21 cellular contexts compared by ENCODE assay signal in the genomic region with DNA sequence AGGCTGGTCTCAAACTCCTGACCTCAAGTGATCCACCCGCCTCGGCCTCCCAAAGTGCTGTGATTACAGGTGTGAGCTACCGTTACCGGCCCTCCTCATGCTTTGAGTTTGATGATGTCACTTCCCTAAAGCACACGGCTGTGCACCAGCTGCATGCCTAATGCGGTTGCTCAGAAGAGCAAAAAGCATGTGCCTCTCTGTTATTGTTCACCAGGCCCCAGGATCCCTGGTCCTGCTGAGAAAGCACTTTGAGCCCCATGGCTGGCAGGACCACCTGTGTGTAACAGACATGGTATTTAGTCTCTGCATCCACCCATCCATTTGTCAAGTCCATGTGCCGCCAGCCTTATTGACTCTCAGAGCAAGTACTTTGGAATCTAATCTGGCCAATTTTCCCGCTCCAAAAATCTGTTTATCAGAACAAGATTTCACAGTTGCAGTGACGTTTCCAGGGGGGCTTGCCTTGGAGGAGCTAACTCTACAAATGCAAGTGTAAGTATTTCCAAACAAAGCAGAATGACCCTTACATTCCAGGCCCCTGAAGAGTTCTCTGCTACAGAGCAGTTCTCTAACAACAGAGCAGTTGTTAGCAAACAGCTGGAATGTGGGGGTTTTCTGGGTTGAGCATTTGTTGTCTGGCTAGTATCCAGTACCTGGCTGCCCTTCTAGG.
DNase-seq lines count a peak whose midpoint lies in the region; ATAC-seq and TF ChIP-seq lines count a peak whose summit lies in the region.
"Had no signal": no experiment of that assay in that cellular context is flagged by ENCODE, and none has a peak within 500 bp of the region (broad histone marks: within the 10 kb centered on the region; RNA-seq: fewer than 3 reads in every experiment).

No MANE protein-coding gene starts in this region.

- H4K20me1 ChIP-seq in H9 (ENCODE audit: control insufficient read depth, insufficient read depth, insufficient read length): no peaks in the 10 kb centered on the region
- no peaks in the 10 kb centered on the region for H4K20me1 ChIP-seq in hepatocyte (ENCODE audit: insufficient read depth, poor library complexity, severe bottlenecking)

- no peak overlapping the region for H3K4me2 ChIP-seq in H9 (ENCODE audit: insufficient read depth, insufficient read length, low read length)
- no peak overlapping the region for H3K4me2 ChIP-seq in hepatocyte

- H3K79me1 ChIP-seq in H9 (ENCODE audit: insufficient read depth, low read depth, low read length, poor library complexity, severe bottlenecking): peaks cover 9% of the 10 kb centered on the region

- H2AFZ ChIP-seq in H9 (ENCODE audit: low read length): no peak overlapping the region
- H2AFZ ChIP-seq in hepatocyte: no peak overlapping the region

- no peak overlapping the region for H4K8ac ChIP-seq in H9 (replicated peaks; ENCODE audit: insufficient read length, low read depth, low read length)

- H3K23ac ChIP-seq in H9 (ENCODE audit: insufficient read length, low read depth, low read length): no peak overlapping the region

- no peak overlapping the region for H2BK12ac ChIP-seq in H9 (ENCODE audit: insufficient read length, low read depth, low read length)

- peak overlapping the region; percentile 45; the same call in 1 of the 2 replicates for H3K14ac ChIP-seq in H9 (ENCODE audit: insufficient read depth, low read length)

- H2BK5ac ChIP-seq in H9 (ENCODE audit: insufficient read length, low read length): no peak overlapping the region

- no peak overlapping the region for H3K18ac ChIP-seq in H9 (ENCODE audit: insufficient read length, low read depth, low read length)

- no peaks in the 10 kb centered on the region for H3K23me2 ChIP-seq in H9 (ENCODE audit: insufficient read length, low read depth, low read length, poor library complexity, severe bottlenecking)

- no peak overlapping the region for H2BK20ac ChIP-seq in H9 (ENCODE audit: low read depth, low read length, poor library complexity, severe bottlenecking)

- H3K4me3 ChIP-seq in NT2/D1 (ENCODE audit: insufficient read length, low read depth) (no peak overlapping the region), hepatocyte (no peak overlapping the region)
- H3K4me3 ChIP-seq: vagina had no signal

- H3K9ac ChIP-seq in H9 (ENCODE audit: extremely low read depth, insufficient read length, low read length): no peak overlapping the region
- no peak overlapping the region for H3K9ac ChIP-seq in NT2/D1 (ENCODE audit: insufficient read length, low read depth)

- ATAC-seq in activated T-cell treated with anti-CD3 and anti-CD28 coated beads, Interleukin-2, amount 50 U/mL, for 72 hours (replicated peaks in 1 of 2): no peak
- ATAC-seq: activated T-helper 17 cell treated with anti-CD3 and anti-CD28 coated beads, Interleukin-2, amount 50 U/mL, for 72 hours; naive thymus-derived CD8-positive, alpha-beta T cell; stimulated activated effector memory CD8-positive, alpha-beta T cell treated with anti-CD3 and anti-CD28 coated beads, Interleukin-12 subunit alpha, Interleukin-12 subunit beta, amount 100 ng/mL, for 72 hours had no signal

- peaks cover 4 to 25% (median 13%) of the 10 kb centered on the region in 3 experiments; a peak in 6 of 7 replicates for H3K36me3 Mint-ChIP-seq in H9 (ENCODE audit: insufficient read depth in 1 of 3, low read depth in 3 of 3)
- H3K36me3 Mint-ChIP-seq in nephron (ENCODE audit: low read depth): peaks cover 33% of the 10 kb centered on the region
- no peaks in the 10 kb centered on the region for H3K36me3 Mint-ChIP-seq in activated T-cell treated with anti-CD3 and anti-CD28 coated beads, Interleukin-2, amount 50 U/mL, for 72 hours (ENCODE audit: insufficient read depth in 2 of 2)
- H3K36me3 Mint-ChIP-seq: activated naive CD4-positive, alpha-beta T cell treated with anti-CD3 and anti-CD28 coated beads, Interleukin-2, amount 50 U/mL, for 24 hours; naive thymus-derived CD8-positive, alpha-beta T cell; stimulated activated effector memory CD8-positive, alpha-beta T cell treated with anti-CD3 and anti-CD28 coated beads, Interleukin-12 subunit alpha, Interleukin-12 subunit beta, amount 100 ng/mL, for 72 hours had no signal

- no peaks in the 10 kb centered on the region for H3K9me2 ChIP-seq in hepatocyte (replicated peaks; ENCODE audit: insufficient read depth)

- POLR2A ChIA-PET in GM10248 (lab: Yijun Ruan, JAX): no interaction called here

- H3K9me3 ChIP-seq in H9 (ENCODE audit: control insufficient read depth, low read depth, low read length) (no peaks in the 10 kb centered on the region), NT2/D1 (ENCODE audit: insufficient read depth, low read length) (no peaks in the 10 kb centered on the region), hepatocyte (ENCODE audit: low read depth) (no peaks in the 10 kb centered on the region)
- H3K9me3 ChIP-seq: vagina had no signal

- no peak overlapping the region for H3K56ac ChIP-seq in H9 (ENCODE audit: insufficient read length, low read depth, low read length)

- no peak overlapping the region for H4K91ac ChIP-seq in H9 (ENCODE audit: insufficient read length, low read depth, low read length)

- H3K27ac ChIP-seq in H9 (ENCODE audit: insufficient read length, low read depth, low read length): peak overlapping the region; percentile 71
- peak overlapping the region; percentile 95 for H3K27ac ChIP-seq in hepatocyte
- H3K27ac ChIP-seq: vagina had no signal

- no CpG with 5 or more reads among the region's 9 CpGs for WGBS in H9 (ENCODE audit: extremely low coverage, insufficient read length, low lambda C conversion rate)
- WGBS in hepatocyte (ENCODE audit: low lambda C conversion rate, missing lambda C conversion rate): 77% methylated on average over 9 of the region's 9 CpGs

- H3K4me3 Mint-ChIP-seq in H9: no peak overlapping the region; a peak in 1 of 5 replicates
- no peak overlapping the region for H3K4me3 Mint-ChIP-seq in nephron
- H3K4me3 Mint-ChIP-seq in activated T-cell treated with anti-CD3 and anti-CD28 coated beads, Interleukin-2, amount 50 U/mL, for 72 hours: no peak overlapping the region
- H3K4me3 Mint-ChIP-seq: activated naive CD4-positive, alpha-beta T cell treated with anti-CD3 and anti-CD28 coated beads, Interleukin-2, amount 50 U/mL, for 24 hours; activated T-helper 17 cell treated with anti-CD3 and anti-CD28 coated beads, Interleukin-2, amount 50 U/mL, for 72 hours; CD14-positive monocyte; mesothelial cell of epicardium; naive thymus-derived CD8-positive, alpha-beta T cell; stimulated activated effector memory CD8-positive, alpha-beta T cell treated with anti-CD3 and anti-CD28 coated beads, Interleukin-12 subunit alpha, Interleukin-12 subunit beta, amount 100 ng/mL, for 72 hours had no signal

- peaks cover 28 to 36% of the 10 kb centered on the region in 2 experiments for H3K4me1 Mint-ChIP-seq in H9
- peaks cover 79% of the 10 kb centered on the region for H3K4me1 Mint-ChIP-seq in nephron
- no peaks in the 10 kb centered on the region for H3K4me1 Mint-ChIP-seq in activated T-cell treated with anti-CD3 and anti-CD28 coated beads, Interleukin-2, amount 50 U/mL, for 72 hours (ENCODE audit: low read depth)
- H3K4me1 Mint-ChIP-seq: activated naive CD4-positive, alpha-beta T cell treated with anti-CD3 and anti-CD28 coated beads, Interleukin-2, amount 50 U/mL, for 24 hours; activated T-helper 17 cell treated with anti-CD3 and anti-CD28 coated beads, Interleukin-2, amount 50 U/mL, for 72 hours; stimulated activated effector memory CD8-positive, alpha-beta T cell treated with anti-CD3 and anti-CD28 coated beads, Interleukin-12 subunit alpha, Interleukin-12 subunit beta, amount 100 ng/mL, for 72 hours had no signal

- no peak overlapping the region for H2BK15ac ChIP-seq in H9 (ENCODE audit: low read depth, low read length)

- H3K27me3 Mint-ChIP-seq in H9 (ENCODE audit: low read depth) (no peaks in the 10 kb centered on the region), nephron (ENCODE audit: low read depth) (no peaks in the 10 kb centered on the region)
- no peaks in the 10 kb centered on the region for H3K27me3 Mint-ChIP-seq in activated T-cell treated with anti-CD3 and anti-CD28 coated beads, Interleukin-2, amount 50 U/mL, for 72 hours (ENCODE audit: low read depth)
- H3K27me3 Mint-ChIP-seq: activated naive CD4-positive, alpha-beta T cell treated with anti-CD3 and anti-CD28 coated beads, Interleukin-2, amount 50 U/mL, for 24 hours; activated T-helper 17 cell treated with anti-CD3 and anti-CD28 coated beads, Interleukin-2, amount 50 U/mL, for 72 hours had no signal

- no peaks in the 10 kb centered on the region for H3K27me3 ChIP-seq in H9 (ENCODE audit: insufficient read depth, low read length)
- H3K27me3 ChIP-seq in NT2/D1 (ENCODE audit: insufficient read depth, insufficient read length): no peaks in the 10 kb centered on the region
- no peaks in the 10 kb centered on the region for H3K27me3 ChIP-seq in hepatocyte
- H3K27me3 ChIP-seq: vagina had no signal

- TF ChIP-seq CTCF in H9 (conservative IDR thresholded peaks at IDR 0.05): no peak
- TF ChIP-seq CTCF in hepatocyte (IDR thresholded peaks at IDR 0.05; ENCODE audit: poor library complexity): no peak
- no peak for TF ChIP-seq CTCF in nephron (IDR thresholded peaks at IDR 0.05; ENCODE audit: unreplicated experiment in 3 of 3)
- TF ChIP-seq CTCF in GM10248 (IDR thresholded peaks at IDR 0.05; ENCODE audit: control extremely low read depth, extremely low read depth, low read depth, missing control alignments): no peak

- H2BK120ac ChIP-seq in H9 (ENCODE audit: low read depth, low read length, poor library complexity, severe bottlenecking): no peak overlapping the region

- no peak overlapping the region for H2AK5ac ChIP-seq in H9 (ENCODE audit: insufficient read length, low read length)

- H3K36me3 ChIP-seq in NT2/D1 (ENCODE audit: insufficient read depth, insufficient read length, low read length): peaks cover 10% of the 10 kb centered on the region
- H3K36me3 ChIP-seq in hepatocyte (replicated peaks; ENCODE audit: insufficient read depth, low read depth): no peaks in the 10 kb centered on the region
- H3K36me3 ChIP-seq: vagina had no signal

- H3T11ph ChIP-seq in H9 (ENCODE audit: low read length): no peak overlapping the region

- DNase-seq in H9 (peak; percentile 46), NT2/D1 (ENCODE audit: low read depth, low spot score) (peak; percentile 51), hepatocyte (ENCODE audit: low spot score) (no peak), GM10248 (ENCODE audit: extremely low spot score) (no peak), KG1 (lab: John Stamatoyannopoulos, UW) (no peak)
- DNase-seq in activated T-cell treated with anti-CD3 and anti-CD28 coated beads, Interleukin-2, amount 50 U/mL, for 72 hours: no peak
- DNase-seq: activated CD4-positive, alpha-beta T cell treated with anti-CD3 and anti-CD28 coated beads, Interleukin-2, amount 50 U/mL, for 4 hours; activated CD4-positive, CD25-positive, alpha-beta regulatory T cell; anterior cingulate cortex; naive thymus-derived CD8-positive, alpha-beta T cell; NCI-H187; NCI-H82; SHP77; T1000 had no signal

- H3K79me2 ChIP-seq in H9 (ENCODE audit: insufficient read depth, low read length): no peaks in the 10 kb centered on the region; the same call in 1 of the 2 replicates
- H3K79me2 ChIP-seq in hepatocyte: no peaks in the 10 kb centered on the region

- CTCF ChIA-PET in GM10248 (lab: Yijun Ruan, JAX): no interaction called here

- no peak overlapping the region for H3K4ac ChIP-seq in H9 (ENCODE audit: low read depth, low read length)

- H3K27ac Mint-ChIP-seq in H9 (peak overlapping the region; percentile 74 to 97 (median 80)), nephron (peak overlapping the region in 2 of 3 experiments; percentile 2 to 31)
- H3K27ac Mint-ChIP-seq in activated T-cell treated with anti-CD3 and anti-CD28 coated beads, Interleukin-2, amount 50 U/mL, for 72 hours: no peak overlapping the region
- H3K27ac Mint-ChIP-seq: activated naive CD4-positive, alpha-beta T cell treated with anti-CD3 and anti-CD28 coated beads, Interleukin-2, amount 50 U/mL, for 24 hours; activated T-helper 17 cell treated with anti-CD3 and anti-CD28 coated beads, Interleukin-2, amount 50 U/mL, for 72 hours; mesothelial cell of epicardium; naive thymus-derived CD8-positive, alpha-beta T cell; stimulated activated effector memory CD8-positive, alpha-beta T cell treated with anti-CD3 and anti-CD28 coated beads, Interleukin-12 subunit alpha, Interleukin-12 subunit beta, amount 100 ng/mL, for 72 hours had no signal

- H3K4me1 ChIP-seq in H9 (ENCODE audit: insufficient read depth, low read length): peaks cover 7% of the 10 kb centered on the region
- peaks cover 10% of the 10 kb centered on the region for H3K4me1 ChIP-seq in NT2/D1 (ENCODE audit: insufficient read depth, insufficient read length)
- H3K4me1 ChIP-seq in hepatocyte (ENCODE audit: insufficient read depth): peaks cover 27% of the 10 kb centered on the region

- H3K9me3 Mint-ChIP-seq in H9 (peaks cover 0 to 2% of the 10 kb centered on the region in 2 experiments; a peak in 1 of 5 replicates), nephron (no peaks in the 10 kb centered on the region)
- H3K9me3 Mint-ChIP-seq in activated T-cell treated with anti-CD3 and anti-CD28 coated beads, Interleukin-2, amount 50 U/mL, for 72 hours: no peaks in the 10 kb centered on the region
- H3K9me3 Mint-ChIP-seq: activated naive CD4-positive, alpha-beta T cell treated with anti-CD3 and anti-CD28 coated beads, Interleukin-2, amount 50 U/mL, for 24 hours; activated T-helper 17 cell treated with anti-CD3 and anti-CD28 coated beads, Interleukin-2, amount 50 U/mL, for 72 hours; naive thymus-derived CD8-positive, alpha-beta T cell; stimulated activated effector memory CD8-positive, alpha-beta T cell treated with anti-CD3 and anti-CD28 coated beads, Interleukin-12 subunit alpha, Interleukin-12 subunit beta, amount 100 ng/mL, for 72 hours had no signal

- no peak overlapping the region for H4K5ac ChIP-seq in H9 (ENCODE audit: insufficient read length, low read depth, low read length)

Comparison
In these comparisons a context has a peak if more than half of its experiments do, and no peak if none do; other contexts are left out.
1. DNase-seq: peak in H9 (single experiment) and NT2/D1 (single experiment); none in hepatocyte (single experiment), GM10248 (single experiment), activated T-cell treated with anti-CD3 and anti-CD28 coated beads, Interleukin-2, amount 50 U/mL, for 72 hours (0 of 2) and KG1 (single experiment).